In the genomic region with DNA sequence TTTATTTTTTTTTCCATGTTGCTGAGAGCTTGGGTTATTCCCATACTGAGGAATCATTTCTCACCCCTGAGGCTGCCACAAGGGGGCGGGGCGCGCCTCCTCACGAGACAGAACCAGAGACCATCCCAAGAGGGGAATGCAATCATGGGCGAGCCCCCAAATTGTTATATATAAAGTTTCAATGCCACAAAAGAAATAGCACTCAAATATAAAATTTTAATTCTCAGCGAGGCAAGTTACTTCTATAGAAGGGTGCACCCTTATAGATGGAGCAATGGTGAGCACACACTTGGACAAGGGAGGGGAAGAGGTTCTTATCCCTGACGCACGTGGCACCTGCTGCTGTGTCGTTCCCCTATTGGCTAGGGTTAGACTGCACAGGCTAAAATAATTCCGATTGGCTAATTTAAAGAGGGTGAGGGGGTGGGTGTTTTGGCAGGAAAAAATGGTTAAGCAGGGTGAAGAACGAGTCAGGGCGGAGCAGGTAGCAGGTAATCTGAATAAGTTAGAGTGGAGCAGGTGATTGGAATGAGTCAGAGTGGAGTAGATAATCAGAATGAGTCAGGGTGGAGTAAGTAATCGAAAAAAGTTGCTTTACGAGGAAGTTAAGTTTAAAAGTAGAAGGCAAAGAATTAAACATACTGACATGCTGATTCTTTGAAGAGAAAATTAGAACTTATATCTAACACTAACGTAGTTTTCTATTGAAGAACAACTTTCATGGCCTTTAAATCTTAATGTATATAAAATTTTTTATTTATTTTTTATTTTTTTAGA, we compare ENCODE assay signal across 12 cellular contexts.
DNase-seq lines count a peak whose midpoint lies in the region; ATAC-seq and TF ChIP-seq lines count a peak whose summit lies in the region.
"Had no signal": no experiment of that assay in that cellular context is flagged by ENCODE, and none has a peak within 500 bp of the region (broad histone marks: within the 10 kb centered on the region; RNA-seq: fewer than 3 reads in every experiment).

No MANE protein-coding gene starts in this region.

- no peaks in the 10 kb centered on the region for H3K4me1 ChIP-seq in OCI-LY1 (ENCODE audit: insufficient read depth, low read length, severe bottlenecking)
- no peaks in the 10 kb centered on the region for H3K4me1 ChIP-seq in CD4-positive, alpha-beta memory T cell (ENCODE audit: insufficient read depth, low read length)
- H3K4me1 ChIP-seq: esophagus muscularis mucosa had no signal

- H3K27ac Mint-ChIP-seq in effector memory CD8-positive, alpha-beta T cell: no peak overlapping the region
- H3K27ac Mint-ChIP-seq in CD4-positive, alpha-beta memory T cell: no peak overlapping the region
- H3K27ac Mint-ChIP-seq: CD14-positive monocyte, T-helper 17 cell had no signal

- no peaks in the 10 kb centered on the region for H3K79me2 ChIP-seq in OCI-LY1 (ENCODE audit: insufficient read depth, low read length)

- H3K36me3 ChIP-seq in OCI-LY1 (ENCODE audit: insufficient read depth, low read length): no peaks in the 10 kb centered on the region; the same call in 1 of the 2 replicates
- no peaks in the 10 kb centered on the region for H3K36me3 ChIP-seq in CD4-positive, alpha-beta memory T cell (ENCODE audit: insufficient read depth, low read length)
- H3K36me3 ChIP-seq: esophagus muscularis mucosa had no signal

- DNase-seq in GM10266 (ENCODE audit: extremely low spot score) (no peak), epithelial cell of prostate (ENCODE audit: low read depth, low spot score) (no peak), posterior vena cava (ENCODE audit: low spot score) (no peak), NCI-H146 (lab: John Stamatoyannopoulos, UW) (no peak)
- no peak for DNase-seq in effector memory CD8-positive, alpha-beta T cell
- no peak for DNase-seq in CD4-positive, alpha-beta memory T cell
- DNase-seq: kidney, T-helper 17 cell had no signal

- H3K9me2 ChIP-seq in OCI-LY1 (ENCODE audit: low read depth, low read length): no peaks in the 10 kb centered on the region

- no peaks in the 10 kb centered on the region for H3F3A ChIP-seq in OCI-LY1 (ENCODE audit: insufficient read depth, low read length)

- H3K9me3 Mint-ChIP-seq in effector memory CD8-positive, alpha-beta T cell: peaks cover 9 to 14% of the 10 kb centered on the region in 2 donors
- H3K9me3 Mint-ChIP-seq in CD4-positive, alpha-beta memory T cell: peaks cover 3 to 39% (median 30%) of the 10 kb centered on the region in 8 donors

- peak; percentile 42 for TF ChIP-seq CTCF in 22Rv1 (IDR thresholded peaks at IDR 0.05)
- TF ChIP-seq CTCF in GM10266 (IDR thresholded peaks at IDR 0.05; ENCODE audit: control insufficient read depth, insufficient read depth, low read depth, missing control alignments): peak; percentile 9
- TF ChIP-seq CTCF in OCI-LY1 (IDR thresholded peaks at IDR 0.05; ENCODE audit: low read length): peak; percentile 15; the same call in 1 of the 2 replicates

- H3K9me3 ChIP-seq in OCI-LY1 (ENCODE audit: low read length): peaks cover 14% of the 10 kb centered on the region; the same call in 1 of the 2 replicates
- no peaks in the 10 kb centered on the region for H3K9me3 ChIP-seq in CD4-positive, alpha-beta memory T cell (ENCODE audit: control insufficient read depth in 1 of 2, low read length in 2 of 2)

- H3K27me3 Mint-ChIP-seq in effector memory CD8-positive, alpha-beta T cell: peaks cover 8 to 28% of the 10 kb centered on the region in 2 donors
- H3K27me3 Mint-ChIP-seq in CD4-positive, alpha-beta memory T cell: peaks cover 5 to 9% of the 10 kb centered on the region in 2 donors

- CTCF ChIA-PET in CD4-positive, alpha-beta memory T cell (lab: Charles Lee; ENCODE audit: partially characterized antibody): no interaction called here

- H4K20me1 ChIP-seq in OCI-LY1 (ENCODE audit: insufficient read depth, low read length): no peaks in the 10 kb centered on the region

- no peak overlapping the region for H3K27ac ChIP-seq in 22Rv1
- H3K27ac ChIP-seq in OCI-LY1 (ENCODE audit: low read depth, low read length, poor library complexity, severe bottlenecking): no peak overlapping the region
- H3K27ac ChIP-seq in epithelial cell of prostate: peak overlapping the region; percentile 44
- H3K27ac ChIP-seq in CD4-positive, alpha-beta memory T cell (ENCODE audit: low read depth, low read length): no peak overlapping the region
- H3K27ac ChIP-seq: esophagus muscularis mucosa had no signal

- no peak overlapping the region for H3K4me3 ChIP-seq in OCI-LY1 (ENCODE audit: low read depth, low read length, poor library complexity, severe bottlenecking)
- no peak overlapping the region for H3K4me3 ChIP-seq in CD4-positive, alpha-beta memory T cell (ENCODE audit: low read length in 2 of 2)
- H3K4me3 ChIP-seq: esophagus muscularis mucosa had no signal

- H3K4me1 Mint-ChIP-seq in effector memory CD8-positive, alpha-beta T cell (ENCODE audit: low read depth in 2 of 2): no peaks in the 10 kb centered on the region
- H3K4me1 Mint-ChIP-seq in CD4-positive, alpha-beta memory T cell: no peaks in the 10 kb centered on the region
- H3K4me1 Mint-ChIP-seq: CD14-positive monocyte, T-helper 17 cell had no signal

- no peak overlapping the region for H2AFZ ChIP-seq in OCI-LY1 (ENCODE audit: low read length)

- no peak overlapping the region for H3K4me2 ChIP-seq in OCI-LY1 (ENCODE audit: low read length)

- POLR2A ChIA-PET in CD4-positive, alpha-beta memory T cell (lab: Charles Lee; ENCODE audit: partially characterized antibody): no interaction called here

- H3K27me3 ChIP-seq in OCI-LY1 (ENCODE audit: insufficient read depth, low read length): no peaks in the 10 kb centered on the region
- no peaks in the 10 kb centered on the region for H3K27me3 ChIP-seq in CD4-positive, alpha-beta memory T cell (ENCODE audit: insufficient read depth, low read length)
- H3K27me3 ChIP-seq: esophagus muscularis mucosa had no signal

- no peaks in the 10 kb centered on the region for H3K36me3 Mint-ChIP-seq in effector memory CD8-positive, alpha-beta T cell (ENCODE audit: insufficient read depth)
- H3K36me3 Mint-ChIP-seq in CD4-positive, alpha-beta memory T cell: peaks cover 5 to 7% of the 10 kb centered on the region in 2 donors
- H3K36me3 Mint-ChIP-seq: CD14-positive monocyte had no signal

- no peak overlapping the region for H3K9ac ChIP-seq in OCI-LY1 (ENCODE audit: low read length)

- H3K4me3 Mint-ChIP-seq in effector memory CD8-positive, alpha-beta T cell: no peak overlapping the region
- H3K4me3 Mint-ChIP-seq in CD4-positive, alpha-beta memory T cell: no peak overlapping the region
- H3K4me3 Mint-ChIP-seq: CD14-positive monocyte, T-helper 17 cell had no signal

- no peak for ATAC-seq in effector memory CD8-positive, alpha-beta T cell (replicated peaks)
- ATAC-seq: T-helper 17 cell had no signal

- intact Hi-C loops in posterior vena cava (cut with DNase I): no loop called here
- intact Hi-C loops in CD4-positive, alpha-beta memory T cell (cut with micrococcal nuclease): no loop called here
